ENCODE assay signal across 27 cellular contexts in genomic region chr3:51190827-51191226, GRCh38.
"Had no signal": no experiment of that assay in that cellular context is flagged by ENCODE, and none has a peak within 500 bp of the region (broad histone marks: within the 10 kb centered on the region; RNA-seq: fewer than 3 reads in every experiment).

No MANE protein-coding gene starts in this region.

- H3K36me3 ChIP-seq: brain microvascular endothelial cell, esophagus muscularis mucosa, gastrocnemius medialis had no signal

- H3K4me1 ChIP-seq: foreskin keratinocyte, gastrocnemius medialis had no signal

- H3K9me3 ChIP-seq: gastrocnemius medialis had no signal

- DNase-seq: activated CD4-positive, alpha-beta T cell treated with anti-CD3 and anti-CD28 coated beads for 1 hour; activated CD4-positive, alpha-beta T cell treated with anti-CD3 and anti-CD28 coated beads for 4 hours; activated CD4-positive, alpha-beta T cell treated with anti-CD3 and anti-CD28 coated beads, Interleukin-2, amount 10 ng/mL, durations not matched to agents 7 days and 5 days; activated CD4-positive, alpha-beta T cell treated with anti-CD3 and anti-CD28 coated beads, Interleukin-2, amount 50 U/mL, for 4 hours; activated CD8-positive, alpha-beta memory T cell treated with anti-CD3 and anti-CD28 coated beads for 24 hours; activated CD8-positive, alpha-beta T cell treated with anti-CD3 and anti-CD28 coated beads for 36 hours; activated effector memory CD4-positive, alpha-beta T cell treated with Interleukin-2 at 50 U/mL for 16 hours; activated gamma-delta T cell treated with Interleukin-2 at 50 U/mL for 16 hours; activated naive CD4-positive, alpha-beta T cell treated with anti-CD3 and anti-CD28 coated beads, Interleukin-2, amount 50 U/mL, for 16 hours; activated naive CD4-positive, alpha-beta T cell treated with Interleukin-2 at 50 U/mL for 16 hours; activated T-cell treated with anti-CD3 and anti-CD28 coated beads, Interleukin-2, amount 50 U/mL, for 4 hours; amniotic stem cell; anterior cingulate cortex; brain microvascular endothelial cell; caudate nucleus; cortex of kidney; dermis blood vessel endothelial cell; effector CD4-positive, alpha-beta T cell; effector memory CD8-positive, alpha-beta T cell; erythroblast; foreskin keratinocyte; gastrocnemius medialis; glutamatergic neuron had no signal

- H3K27me3 ChIP-seq: brain microvascular endothelial cell, esophagus muscularis mucosa, gastrocnemius medialis had no signal

- H3K4me3 ChIP-seq: esophagus muscularis mucosa, gastrocnemius medialis had no signal

- H3K27me3 Mint-ChIP-seq: activated CD8-positive, alpha-beta T cell treated with anti-CD3 and anti-CD28 coated beads for 36 hours; activated naive CD8-positive, alpha-beta T cell; activated T-helper 17 cell treated with anti-CD3 and anti-CD28 coated beads, Interleukin-2, amount 50 U/mL, for 72 hours; effector memory CD8-positive, alpha-beta T cell had no signal

- ATAC-seq: activated CD8-positive, alpha-beta T cell treated with anti-CD3 and anti-CD28 coated beads for 36 hours; activated T-cell treated with anti-CD3 and anti-CD28 coated beads, Interleukin-2, amount 50 U/mL, for 4 hours; activated T-helper 17 cell treated with anti-CD3 and anti-CD28 coated beads, Interleukin-2, amount 50 U/mL, for 72 hours; foreskin keratinocyte; gastrocnemius medialis; WTC11 had no signal

- H3K4me3 Mint-ChIP-seq: activated CD4-positive, alpha-beta T cell treated with anti-CD3 and anti-CD28 coated beads, Interleukin-2, amount 10 ng/mL, durations not matched to agents 7 days and 5 days; activated CD8-positive, alpha-beta T cell treated with anti-CD3 and anti-CD28 coated beads for 36 hours; activated naive CD8-positive, alpha-beta T cell; activated T-cell treated with anti-CD3 and anti-CD28 coated beads, Interleukin-2, amount 50 U/mL, for 4 hours; activated T-helper 17 cell treated with anti-CD3 and anti-CD28 coated beads, Interleukin-2, amount 50 U/mL, for 72 hours; effector memory CD8-positive, alpha-beta T cell; WTC11 had no signal

- H3K27ac Mint-ChIP-seq: activated CD4-positive, alpha-beta T cell treated with anti-CD3 and anti-CD28 coated beads, Interleukin-2, amount 10 ng/mL, durations not matched to agents 7 days and 5 days; activated CD8-positive, alpha-beta T cell treated with anti-CD3 and anti-CD28 coated beads for 36 hours; activated naive CD8-positive, alpha-beta T cell; activated T-helper 17 cell treated with anti-CD3 and anti-CD28 coated beads, Interleukin-2, amount 50 U/mL, for 72 hours; effector memory CD8-positive, alpha-beta T cell; WTC11 had no signal

- H3K27ac ChIP-seq: brain microvascular endothelial cell, esophagus muscularis mucosa, foreskin keratinocyte, gastrocnemius medialis had no signal

- H3K4me1 Mint-ChIP-seq: activated T-helper 17 cell treated with anti-CD3 and anti-CD28 coated beads, Interleukin-2, amount 50 U/mL, for 72 hours; WTC11 had no signal
